Comparison of ENCODE assay signal across 8 cellular contexts in genomic region chr5:134176523-134177196, GRCh38. TPM values are rescaled to one million over a fixed set of nuclear protein-coding genes. Genes with fewer than 3 reads are reported as not detected.
DNase-seq lines count a peak whose midpoint lies in the region; ATAC-seq and TF ChIP-seq lines count a peak whose summit lies in the region.

Gene SKP1, minus strand, starts transcription at chr5:134176950. Its CDS starts 2,928 bp downstream, at chr5:134174022.

- H3K27ac Mint-ChIP-seq in activated CD4-positive, alpha-beta T cell treated with anti-CD3 and anti-CD28 coated beads, Interleukin-2, amount 10 ng/mL, durations not matched to agents 7 days and 5 days = peak within 1 kb of the TSS; percentile 99

- peak within 1 kb of the TSS; percentile 91 for H3K4me3 ChIP-seq in coronary artery

- no peaks in the 10 kb centered on the region for H3K9me3 Mint-ChIP-seq in activated CD4-positive, alpha-beta T cell treated with anti-CD3 and anti-CD28 coated beads, Interleukin-2, amount 10 ng/mL, durations not matched to agents 7 days and 5 days

- H3K4me3 Mint-ChIP-seq in activated CD4-positive, alpha-beta T cell treated with anti-CD3 and anti-CD28 coated beads, Interleukin-2, amount 10 ng/mL, durations not matched to agents 7 days and 5 days = peak within 1 kb of the TSS; percentile 97

- POLR2A ChIA-PET in activated CD4-positive, alpha-beta T cell treated with anti-CD3 and anti-CD28 coated beads, Interleukin-2, amount 10 ng/mL, durations not matched to agents 7 days and 5 days (lab: Charles Lee) = interaction anchor here (0.6 to 1.1 kb wide), 3 partner anchors 48 to 380 kb away, joined by 3 to 4 read pairs (median 3); no protein-coding TSS in a partner anchor

- ATAC-seq in GM19025 (IDR thresholded peaks at IDR 0.05; ENCODE audit: low read depth, unreplicated experiment) = peak; percentile 72
- peak; percentile 82 for ATAC-seq in HG03196 (IDR thresholded peaks at IDR 0.05; ENCODE audit: unreplicated experiment)
- ATAC-seq in left colon = peak; percentile 67

- TF ChIP-seq CTCF in coronary artery (IDR thresholded peaks at IDR 0.05) = no peak

- CTCF ChIA-PET in activated CD4-positive, alpha-beta T cell treated with anti-CD3 and anti-CD28 coated beads, Interleukin-2, amount 10 ng/mL, durations not matched to agents 7 days and 5 days (lab: Charles Lee) = interaction anchor here (0.6 to 1.7 kb wide), 7 partner anchors 10 to 562 kb away, joined by 3 to 6 read pairs (median 4); partner anchors contain the start of gene CAMLG

- DNase-seq in AML-193 (lab: John Stamatoyannopoulos, UW) (peak; percentile 62 to 79), NCI-H510A (lab: John Stamatoyannopoulos, UW) (peak; percentile 42), coronary artery (ENCODE audit: low spot score) (peak; percentile 87), left colon (peak; percentile 76 to 88)
- peak; percentile 84 for DNase-seq in activated CD4-positive, alpha-beta T cell treated with anti-CD3 and anti-CD28 coated beads, Interleukin-2, amount 10 ng/mL, durations not matched to agents 7 days and 5 days
- DNase-seq in stimulated activated CD4-positive, alpha-beta T cell treated with anti-CD3 and anti-CD28 coated beads, Interleukin-1b, Interleukin-23, amount 100 ng/mL, for 4 hours (ENCODE audit: low read depth in 2 of 2) = peak; percentile 75 to 79

- peaks cover 30% of the 10 kb centered on the region for H3K4me1 Mint-ChIP-seq in activated CD4-positive, alpha-beta T cell treated with anti-CD3 and anti-CD28 coated beads, Interleukin-2, amount 10 ng/mL, durations not matched to agents 7 days and 5 days

- H3K36me3 Mint-ChIP-seq in activated CD4-positive, alpha-beta T cell treated with anti-CD3 and anti-CD28 coated beads, Interleukin-2, amount 10 ng/mL, durations not matched to agents 7 days and 5 days (ENCODE audit: low read depth) = peaks cover 21% of the 10 kb centered on the region

- H3K27me3 Mint-ChIP-seq in activated CD4-positive, alpha-beta T cell treated with anti-CD3 and anti-CD28 coated beads, Interleukin-2, amount 10 ng/mL, durations not matched to agents 7 days and 5 days = no peaks in the 10 kb centered on the region

- H3K27ac ChIP-seq in coronary artery = peak within 1 kb of the TSS; percentile 99 to 100

- intact Hi-C loops in left colon (cut with DNase I, micrococcal nuclease) = no loop called here

RNA-seq across cellular contexts. Expression of gene SKP1, which starts in this region (rescaled TPM):
- total RNA-seq in activated CD4-positive, alpha-beta T cell treated with anti-CD3 and anti-CD28 coated beads, Interleukin-2, amount 10 ng/mL, durations not matched to agents 7 days and 5 days = 100 to 1,000 TPM; 194 to 197 TPM
- 100 to 1,000 TPM; 242 to 273 TPM for total RNA-seq in left colon

Comparison
In these comparisons a context has a peak if more than half of its experiments do, and no peak if none do; other contexts are left out.
1. Peak in every context shown above with its lines: DNase-seq, ATAC-seq, H3K4me3 ChIP-seq and H3K27ac ChIP-seq.